21 cellular contexts compared by ENCODE assay signal in genomic region chr5:108258001-108258400, GRCh38.
"Had no signal": no experiment of that assay in that cellular context is flagged by ENCODE, and none has a peak within 500 bp of the region (broad histone marks: within the 10 kb centered on the region; RNA-seq: fewer than 3 reads in every experiment).

No MANE protein-coding gene starts in this region.

- H3K9me3 Mint-ChIP-seq: activated naive CD8-positive, alpha-beta T cell treated with anti-CD3 and anti-CD28 coated beads for 36 hours; activated T-helper 1 cell treated with anti-CD3 and anti-CD28 coated beads, Interleukin-12 subunit alpha, Interleukin-12 subunit beta, Interleukin-2, Interleukin-4 antibody, amounts not matched to agents 30 ng/mL and 10 ng/mL and 1 ng/mL, durations not matched to agents 14 hours and 24 hours and 36 hours; memory B cell; natural killer cell treated with Interleukin-12 subunit alpha and Interleukin-12 subunit beta and Interleukin-15 and Interleukin-18, amount 100 ng/mL, for 72 hours; T-helper 1 cell treated with Interleukin-12 subunit alpha and Interleukin-12 subunit beta and Interleukin-4 antibody, amounts not matched to agents 30 μg/mL and 1 μg/mL, for 36 hours had no signal

- H3K27me3 ChIP-seq: brain microvascular endothelial cell, dorsolateral prefrontal cortex, gastroesophageal sphincter, heart right ventricle, sigmoid colon, tibial artery had no signal

- H3K27ac Mint-ChIP-seq: activated naive CD8-positive, alpha-beta T cell treated with anti-CD3 and anti-CD28 coated beads for 36 hours; activated T-helper 1 cell treated with anti-CD3 and anti-CD28 coated beads, Interleukin-12 subunit alpha, Interleukin-12 subunit beta, Interleukin-2, Interleukin-4 antibody, amounts not matched to agents 30 ng/mL and 10 ng/mL and 1 ng/mL, durations not matched to agents 14 hours and 24 hours and 36 hours; memory B cell; natural killer cell treated with Interleukin-12 subunit alpha and Interleukin-12 subunit beta and Interleukin-15 and Interleukin-18, amount 100 ng/mL, for 72 hours; T-helper 1 cell treated with Interleukin-12 subunit alpha and Interleukin-12 subunit beta and Interleukin-4 antibody, amounts not matched to agents 30 μg/mL and 1 μg/mL, for 36 hours had no signal

- H3K9me3 ChIP-seq: gastroesophageal sphincter, heart right ventricle, sigmoid colon, tibial artery had no signal

- H3K4me3 Mint-ChIP-seq: activated naive CD8-positive, alpha-beta T cell treated with anti-CD3 and anti-CD28 coated beads for 36 hours; activated T-helper 1 cell treated with anti-CD3 and anti-CD28 coated beads, Interleukin-12 subunit alpha, Interleukin-12 subunit beta, Interleukin-2, Interleukin-4 antibody, amounts not matched to agents 30 ng/mL and 10 ng/mL and 1 ng/mL, durations not matched to agents 14 hours and 24 hours and 36 hours; memory B cell; natural killer cell treated with Interleukin-12 subunit alpha and Interleukin-12 subunit beta and Interleukin-15 and Interleukin-18, amount 100 ng/mL, for 72 hours; T-helper 1 cell treated with Interleukin-12 subunit alpha and Interleukin-12 subunit beta and Interleukin-4 antibody, amounts not matched to agents 30 μg/mL and 1 μg/mL, for 36 hours had no signal

- H3K4me3 ChIP-seq: dorsolateral prefrontal cortex, gastroesophageal sphincter, heart right ventricle, sigmoid colon, tibial artery had no signal

- H2AFZ ChIP-seq: parathyroid adenoma had no signal

- H3K36me3 Mint-ChIP-seq: activated naive CD8-positive, alpha-beta T cell treated with anti-CD3 and anti-CD28 coated beads for 36 hours; natural killer cell treated with Interleukin-12 subunit alpha and Interleukin-12 subunit beta and Interleukin-15 and Interleukin-18, amount 100 ng/mL, for 72 hours had no signal

- ATAC-seq: gastroesophageal sphincter; heart right ventricle; natural killer cell treated with Interleukin-12 subunit alpha and Interleukin-12 subunit beta and Interleukin-15 and Interleukin-18, amount 100 ng/mL, for 72 hours; stimulated activated naive CD8-positive, alpha-beta T cell treated with anti-CD3 and anti-CD28 coated beads, Interleukin-15, Interleukin-2, amounts not matched to agents 100 U/mL and 50 U/mL, for 24 hours had no signal

- H3K27me3 Mint-ChIP-seq: activated naive CD8-positive, alpha-beta T cell treated with anti-CD3 and anti-CD28 coated beads for 36 hours; memory B cell; natural killer cell treated with Interleukin-12 subunit alpha and Interleukin-12 subunit beta and Interleukin-15 and Interleukin-18, amount 100 ng/mL, for 72 hours had no signal

- DNase-seq: activated CD4-positive, alpha-beta T cell treated with anti-CD3 and anti-CD28 coated beads for 1 hour; activated naive CD4-positive, alpha-beta T cell; activated naive CD8-positive, alpha-beta T cell treated with anti-CD3 and anti-CD28 coated beads for 36 hours; brain microvascular endothelial cell; central memory CD4-positive, alpha-beta T cell; dorsolateral prefrontal cortex; heart right ventricle; sigmoid colon; stimulated activated CD4-positive, alpha-beta T cell treated with anti-CD3 and anti-CD28 coated beads, Interleukin-12 subunit alpha, Interleukin-12 subunit beta, amount 100 ng/mL, for 4 hours; stimulated activated CD4-positive, alpha-beta T cell treated with anti-CD3 and anti-CD28 coated beads, Interleukin-1b, Interleukin-23, amount 100 ng/mL, for 48 hours; stimulated activated naive CD8-positive, alpha-beta T cell treated with anti-CD3 and anti-CD28 coated beads, Interleukin-15, Interleukin-2, amounts not matched to agents 100 U/mL and 50 U/mL, for 24 hours; substantia nigra; tibial artery; WERI-Rb-1 had no signal

- H3K27ac ChIP-seq: brain microvascular endothelial cell, dorsolateral prefrontal cortex, epithelial cell of prostate, gastroesophageal sphincter, heart right ventricle, parathyroid adenoma, sigmoid colon, tibial artery, WERI-Rb-1 had no signal

- H3K36me3 ChIP-seq: brain microvascular endothelial cell, gastroesophageal sphincter, heart right ventricle, sigmoid colon, tibial artery, WERI-Rb-1 had no signal

- H3K9ac ChIP-seq: parathyroid adenoma had no signal
